34 cellular contexts compared by ENCODE assay signal in the genomic region with DNA sequence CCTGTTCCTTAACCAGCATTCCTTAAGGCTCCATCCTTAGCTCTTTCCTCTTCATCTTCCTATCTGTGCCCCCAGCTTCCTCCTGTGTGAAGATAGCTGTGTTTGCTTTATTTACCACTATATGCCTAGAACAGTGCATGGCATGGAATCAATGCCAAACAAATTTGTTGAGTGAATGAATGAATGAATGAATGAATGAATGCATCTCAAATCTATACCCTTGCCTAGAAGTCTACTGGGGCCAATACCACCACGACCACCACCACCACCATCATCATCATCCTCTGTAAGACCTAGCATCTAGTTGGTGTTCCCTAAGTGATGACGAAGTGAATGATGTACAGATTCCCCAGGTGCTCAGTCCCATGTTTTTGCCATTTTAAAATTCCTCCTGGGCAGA. TPM values are rescaled to one million over a fixed set of nuclear protein-coding genes. Genes with fewer than 3 reads are reported as not detected.
"Had no signal": no experiment of that assay in that cellular context is flagged by ENCODE, and none has a peak within 500 bp of the region (broad histone marks: within the 10 kb centered on the region; RNA-seq: fewer than 3 reads in every experiment).

No MANE protein-coding gene starts in this region.

- H3K36me3 ChIP-seq: neutrophil, pancreas, prostate gland, right atrium auricular region, spleen, suprapubic skin, tibial artery, transverse colon, upper lobe of right lung, uterus had no signal

- FAIRE-seq: pancreas had no signal

- H3K4me3 ChIP-seq: pancreas, prostate gland, right atrium auricular region, skin epidermis, smooth muscle cell, spleen, suprapubic skin, testis, tibial artery, transverse colon, upper lobe of right lung, uterus had no signal

- H3K4me2 ChIP-seq: smooth muscle cell had no signal

- H3K9me3 Mint-ChIP-seq: natural killer cell treated with Interleukin-12 subunit alpha and Interleukin-12 subunit beta and Interleukin-15 and Interleukin-18, amount 100 ng/mL, for 72 hours; nephron progenitor cell; neural crest cell; stimulated activated naive CD8-positive, alpha-beta T cell treated with anti-CD3 and anti-CD28 coated beads, Interleukin-15, amount 100 ng/mL, for 72 hours; type B pancreatic cell had no signal

- ATAC-seq: natural killer cell treated with Interleukin-12 subunit alpha and Interleukin-12 subunit beta and Interleukin-15 and Interleukin-18, amount 100 ng/mL, for 72 hours; sciatic nerve; stimulated activated memory B cell treated with anti-CD40 and anti-IgM and Interleukin-4, amounts not matched to agents 10 μg/mL and 1 μg/mL and 100 μg/mL, for 72 hours; stimulated activated naive CD8-positive, alpha-beta T cell treated with anti-CD3 and anti-CD28 coated beads, Interleukin-15, amount 100 ng/mL, for 72 hours; stimulated activated naive CD8-positive, alpha-beta T cell treated with anti-CD3 and anti-CD28 coated beads, Interleukin-15, Interleukin-2, amounts not matched to agents 100 U/mL and 50 U/mL, for 24 hours; upper lobe of right lung had no signal

- H3K27me3 ChIP-seq: pancreas, right atrium auricular region, testis, uterus had no signal

- H3K36me3 Mint-ChIP-seq: natural killer cell treated with Interleukin-12 subunit alpha and Interleukin-12 subunit beta and Interleukin-15 and Interleukin-18, amount 100 ng/mL, for 72 hours; stimulated activated memory B cell treated with anti-CD40 and anti-IgM and Interleukin-4, amounts not matched to agents 10 μg/mL and 1 μg/mL and 100 μg/mL, for 72 hours; type B pancreatic cell had no signal

- H3K4me3 Mint-ChIP-seq: natural killer cell treated with Interleukin-12 subunit alpha and Interleukin-12 subunit beta and Interleukin-15 and Interleukin-18, amount 100 ng/mL, for 72 hours; neural crest cell; stimulated activated memory B cell treated with anti-CD40 and anti-IgM and Interleukin-4, amounts not matched to agents 10 μg/mL and 1 μg/mL and 100 μg/mL, for 72 hours; stimulated activated naive CD8-positive, alpha-beta T cell treated with anti-CD3 and anti-CD28 coated beads, Interleukin-15, amount 100 ng/mL, for 72 hours had no signal

- H3K9me3 ChIP-seq: neutrophil, pancreas, prostate gland, right atrium auricular region, spleen, suprapubic skin, testis, tibial artery, transverse colon, upper lobe of right lung, uterus had no signal

- DNase-seq: nucleus accumbens; retina; stimulated activated CD4-positive, alpha-beta T cell treated with anti-CD3 and anti-CD28 coated beads, Interleukin-12 subunit alpha, Interleukin-12 subunit beta, amount 100 ng/mL, for 4 hours; stimulated activated CD4-positive, alpha-beta T cell treated with anti-CD3 and anti-CD28 coated beads, Interleukin-1b, Interleukin-23, amount 100 ng/mL, for 48 hours; stimulated activated CD4-positive, alpha-beta T cell treated with anti-CD3 and anti-CD28 coated beads, Interleukin-4, amount 100 ng/mL, for 1 hour; stimulated activated CD4-positive, alpha-beta T cell treated with anti-CD3 and anti-CD28 coated beads, Interleukin-4, amount 100 ng/mL, for 4 hours; stimulated activated CD8-positive, alpha-beta memory T cell treated with anti-CD3 and anti-CD28 coated beads, Interleukin-4, amount 100 ng/mL, for 48 hours; stimulated activated naive CD4-positive, alpha-beta T cell; stimulated activated naive CD8-positive, alpha-beta T cell treated with anti-CD3 and anti-CD28 coated beads, Interleukin-15, amount 100 ng/mL, for 72 hours; stimulated activated naive CD8-positive, alpha-beta T cell treated with anti-CD3 and anti-CD28 coated beads, Interleukin-15, Interleukin-2, amounts not matched to agents 100 U/mL and 50 U/mL, for 24 hours; testis; tibial artery; transverse colon; upper lobe of right lung; uterus had no signal

- H3K4me1 ChIP-seq: prostate gland, right atrium auricular region, testis, upper lobe of right lung, uterus had no signal

- H3K27ac ChIP-seq: neutrophil, pancreas, prostate gland, right atrium auricular region, skin epidermis, spleen, suprapubic skin, testis, tibial artery, transverse colon, upper lobe of right lung, uterus had no signal

- H3K27ac Mint-ChIP-seq: natural killer cell treated with Interleukin-12 subunit alpha and Interleukin-12 subunit beta and Interleukin-15 and Interleukin-18, amount 100 ng/mL, for 72 hours; nephron progenitor cell; stimulated activated memory B cell treated with anti-CD40 and anti-IgM and Interleukin-4, amounts not matched to agents 10 μg/mL and 1 μg/mL and 100 μg/mL, for 72 hours; stimulated activated naive CD8-positive, alpha-beta T cell treated with anti-CD3 and anti-CD28 coated beads, Interleukin-15, amount 100 ng/mL, for 72 hours; type B pancreatic cell had no signal

RNA-seq across cellular contexts. Expression of a gene that starts 0.8 kb away (rescaled TPM):
- total RNA-seq: natural killer cell treated with Interleukin-12 subunit alpha and Interleukin-12 subunit beta and Interleukin-15 and Interleukin-18, amount 100 ng/mL, for 72 hours; neural crest cell; omental fat pad; osteocyte; pancreas; posterior vena cava; pulmonary artery endothelial cell; right atrium auricular region; sciatic nerve; smooth muscle cell; spleen; suprapubic skin; transverse colon; upper lobe of right lung had no signal
- polyA plus RNA-seq: pancreas, smooth muscle cell, spleen, urinary bladder had no signal

RNA-seq across cellular contexts. Expression of a gene that starts 2.0 kb away (rescaled TPM):
- total RNA-seq: natural killer cell treated with Interleukin-12 subunit alpha and Interleukin-12 subunit beta and Interleukin-15 and Interleukin-18, amount 100 ng/mL, for 72 hours; neural crest cell; osteocyte; prostate gland; pulmonary artery endothelial cell; right atrium auricular region; sciatic nerve; smooth muscle cell; spleen; suprapubic skin; upper lobe of right lung had no signal
- polyA plus RNA-seq: smooth muscle cell had no signal
